In the genomic region with DNA sequence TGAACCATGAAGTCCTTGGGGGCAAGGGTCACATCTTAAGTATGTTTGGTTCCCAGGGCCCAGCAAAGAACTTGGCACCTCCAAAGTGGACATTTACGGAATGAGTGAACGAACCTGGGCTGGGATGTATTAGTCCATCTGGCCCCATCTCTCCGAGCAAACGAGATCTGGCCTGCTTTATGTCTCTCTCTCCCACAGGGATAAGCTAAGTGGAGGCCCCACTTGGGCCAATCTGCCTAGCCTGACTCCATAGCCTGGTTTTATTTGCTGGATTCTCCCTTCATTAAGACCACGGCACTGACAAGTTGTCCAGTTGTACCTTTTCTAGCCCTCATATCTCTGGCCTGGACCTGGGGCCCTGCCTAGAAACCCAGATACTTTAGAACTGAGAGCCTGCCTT, we compare ENCODE assay signal across 17 cellular contexts. TPM values are rescaled to one million over a fixed set of nuclear protein-coding genes. Genes with fewer than 3 reads are reported as not detected.
A peak's percentile ranks its signal among the peaks of the same experiment; 100 is the strongest.
DNase-seq lines count a peak whose midpoint lies in the region; ATAC-seq and TF ChIP-seq lines count a peak whose summit lies in the region.
"Had no signal": no experiment of that assay in that cellular context is flagged by ENCODE, and none has a peak within 500 bp of the region (broad histone marks: within the 10 kb centered on the region; RNA-seq: fewer than 3 reads in every experiment).

No MANE protein-coding gene starts in this region.

- intact Hi-C loops in naive thymus-derived CD4-positive, alpha-beta T cell (cut with micrococcal nuclease) = loop anchor here (5.0 to 10.0 kb wide), 5 partner anchors 121 to 1841 kb away; partner anchors contain the start of genes RC3H2 (in 2 of the 2), CDK5RAP2 (in 1 of the 2) and DENND1A (in 1 of the 2)

- TF ChIP-seq CTCF in thoracic aorta (IDR thresholded peaks at IDR 0.05) = no peak
- no peak for TF ChIP-seq CTCF in GM13976 (IDR thresholded peaks at IDR 0.05; ENCODE audit: borderline replicate concordance, control extremely low read depth, extremely low read depth, insufficient read depth, missing control alignments)

- no peak overlapping the region for H3K27ac ChIP-seq in naive thymus-derived CD4-positive, alpha-beta T cell (ENCODE audit: low read depth, low read length)
- peak overlapping the region; percentile 76 to 79 for H3K27ac ChIP-seq in thoracic aorta
- H3K27ac ChIP-seq: lower lobe of right lung, neutrophil, vagina had no signal

- H3K9me3 Mint-ChIP-seq in activated naive CD4-positive, alpha-beta T cell treated with anti-CD3 and anti-CD28 coated beads, Interleukin-2, amount 50 U/mL, for 24 hours = no peaks in the 10 kb centered on the region
- no peaks in the 10 kb centered on the region for H3K9me3 Mint-ChIP-seq in activated naive CD8-positive, alpha-beta T cell treated with anti-CD3 and anti-CD28 coated beads for 36 hours
- H3K9me3 Mint-ChIP-seq in naive thymus-derived CD4-positive, alpha-beta T cell = peaks cover 0 to 2% (median 0%) of the 10 kb centered on the region in 11 donors
- H3K9me3 Mint-ChIP-seq: activated naive CD8-positive, alpha-beta T cell treated with anti-CD3 and anti-CD28 coated beads, Interleukin-2, amount 10 ng/mL, durations not matched to agents 7 days and 5 days; central memory CD8-positive, alpha-beta T cell; stimulated activated memory B cell treated with anti-CD40 and anti-IgM and Interleukin-4, amounts not matched to agents 10 μg/mL and 1 μg/mL and 100 μg/mL, for 72 hours had no signal

- H3K9me3 ChIP-seq in naive thymus-derived CD4-positive, alpha-beta T cell (ENCODE audit: control insufficient read depth in 2 of 3, low read length in 3 of 3) = no peaks in the 10 kb centered on the region
- H3K9me3 ChIP-seq in thoracic aorta = no peaks in the 10 kb centered on the region
- H3K9me3 ChIP-seq: lower lobe of right lung, neutrophil, vagina had no signal

- DNase-seq in activated naive CD4-positive, alpha-beta T cell treated with anti-CD3 and anti-CD28 coated beads, Interleukin-2, amount 50 U/mL, for 16 hours = no peak
- DNase-seq in activated naive CD8-positive, alpha-beta T cell treated with anti-CD3 and anti-CD28 coated beads for 36 hours = no peak
- no peak for DNase-seq in naive thymus-derived CD4-positive, alpha-beta T cell
- DNase-seq in thoracic aorta (ENCODE audit: low spot score) (no peak), GM13976 (ENCODE audit: low spot score) (no peak)
- DNase-seq: activated naive CD8-positive, alpha-beta T cell treated with anti-CD3 and anti-CD28 coated beads, Interleukin-2, amount 10 ng/mL, durations not matched to agents 7 days and 5 days; lower lobe of right lung; NCI-H1092; T-helper 2 cell had no signal

- H3K36me3 Mint-ChIP-seq in activated naive CD4-positive, alpha-beta T cell treated with anti-CD3 and anti-CD28 coated beads, Interleukin-2, amount 50 U/mL, for 24 hours = peaks cover 3% of the 10 kb centered on the region
- peaks cover 14% of the 10 kb centered on the region for H3K36me3 Mint-ChIP-seq in activated naive CD8-positive, alpha-beta T cell treated with anti-CD3 and anti-CD28 coated beads for 36 hours
- H3K36me3 Mint-ChIP-seq in naive thymus-derived CD4-positive, alpha-beta T cell = peaks cover 3 to 22% (median 6%) of the 10 kb centered on the region in 5 donors
- H3K36me3 Mint-ChIP-seq: activated naive CD8-positive, alpha-beta T cell treated with anti-CD3 and anti-CD28 coated beads, Interleukin-2, amount 10 ng/mL, durations not matched to agents 7 days and 5 days had no signal

- H3K27me3 Mint-ChIP-seq in activated naive CD4-positive, alpha-beta T cell treated with anti-CD3 and anti-CD28 coated beads, Interleukin-2, amount 50 U/mL, for 24 hours = no peaks in the 10 kb centered on the region
- H3K27me3 Mint-ChIP-seq in activated naive CD8-positive, alpha-beta T cell treated with anti-CD3 and anti-CD28 coated beads for 36 hours = peaks cover 16% of the 10 kb centered on the region
- peaks cover 0 to 16% (median 0%) of the 10 kb centered on the region in 5 donors for H3K27me3 Mint-ChIP-seq in naive thymus-derived CD4-positive, alpha-beta T cell
- H3K27me3 Mint-ChIP-seq: central memory CD8-positive, alpha-beta T cell; stimulated activated memory B cell treated with anti-CD40 and anti-IgM and Interleukin-4, amounts not matched to agents 10 μg/mL and 1 μg/mL and 100 μg/mL, for 72 hours had no signal

- H3K4me1 ChIP-seq in naive thymus-derived CD4-positive, alpha-beta T cell (ENCODE audit: control insufficient read depth in 2 of 2, insufficient read depth in 2 of 2, low read length in 2 of 2) = peaks cover 10 to 26% of the 10 kb centered on the region in 2 donors
- peaks cover 19 to 67% of the 10 kb centered on the region in 2 donors for H3K4me1 ChIP-seq in thoracic aorta (ENCODE audit: control insufficient read depth in 1 of 2, low read depth in 2 of 2)

- ATAC-seq in naive thymus-derived CD4-positive, alpha-beta T cell = no peak
- ATAC-seq in thoracic aorta (ENCODE audit: insufficient number of reproducible peaks, low FRiP score, low read depth) (no peak), HG03175 (IDR thresholded peaks at IDR 0.05; ENCODE audit: unreplicated experiment) (no peak), GM18867 (IDR thresholded peaks at IDR 0.05; ENCODE audit: unreplicated experiment) (no peak)
- ATAC-seq: K562; lower lobe of right lung; stimulated activated memory B cell treated with anti-CD40 and anti-IgM and Interleukin-4, amounts not matched to agents 10 μg/mL and 1 μg/mL and 100 μg/mL, for 72 hours had no signal

- H3K4me3 Mint-ChIP-seq in activated naive CD4-positive, alpha-beta T cell treated with anti-CD3 and anti-CD28 coated beads, Interleukin-2, amount 50 U/mL, for 24 hours = peak overlapping the region; percentile 96
- peak overlapping the region; percentile 15 for H3K4me3 Mint-ChIP-seq in activated naive CD8-positive, alpha-beta T cell treated with anti-CD3 and anti-CD28 coated beads for 36 hours
- peak overlapping the region in 8 of 10 donors; percentile 85 to 99 (median 92) for H3K4me3 Mint-ChIP-seq in naive thymus-derived CD4-positive, alpha-beta T cell

- no peak overlapping the region for H3K27ac Mint-ChIP-seq in activated naive CD4-positive, alpha-beta T cell treated with anti-CD3 and anti-CD28 coated beads, Interleukin-2, amount 50 U/mL, for 24 hours
- H3K27ac Mint-ChIP-seq in activated naive CD8-positive, alpha-beta T cell treated with anti-CD3 and anti-CD28 coated beads for 36 hours = no peak overlapping the region
- H3K27ac Mint-ChIP-seq in naive thymus-derived CD4-positive, alpha-beta T cell = peak overlapping the region in 1 of 9 donors; percentile 88
- H3K27ac Mint-ChIP-seq: activated naive CD8-positive, alpha-beta T cell treated with anti-CD3 and anti-CD28 coated beads, Interleukin-2, amount 10 ng/mL, durations not matched to agents 7 days and 5 days had no signal

- peaks cover 0 to 5% (median 0%) of the 10 kb centered on the region in 3 experiments for H3K36me3 ChIP-seq in naive thymus-derived CD4-positive, alpha-beta T cell (ENCODE audit: control insufficient read depth in 2 of 3, insufficient read depth in 3 of 3, low read length in 3 of 3)
- no peaks in the 10 kb centered on the region for H3K36me3 ChIP-seq in thoracic aorta
- H3K36me3 ChIP-seq: lower lobe of right lung, neutrophil, vagina had no signal

- POLR2A ChIA-PET in naive thymus-derived CD4-positive, alpha-beta T cell (lab: Charles Lee) = no interaction called here

- no peak overlapping the region for H3K4me3 ChIP-seq in naive thymus-derived CD4-positive, alpha-beta T cell (ENCODE audit: low read length)
- H3K4me3 ChIP-seq in thoracic aorta = peak overlapping the region; percentile 79

- in situ Hi-C loops in GM13976 (cut with MboI; ENCODE audit: low sequenced_read_pairs, unreplicated experiment) = loop anchor here (10.0 kb wide), 1 partner anchor 264 kb away; no protein-coding TSS in a partner anchor

- H3K27me3 ChIP-seq in naive thymus-derived CD4-positive, alpha-beta T cell (ENCODE audit: control insufficient read depth in 2 of 2, insufficient read depth in 2 of 2, low read length in 2 of 2) = no peaks in the 10 kb centered on the region
- H3K27me3 ChIP-seq in thoracic aorta (replicated peaks; ENCODE audit: insufficient read depth) = no peaks in the 10 kb centered on the region
- H3K27me3 ChIP-seq: vagina had no signal

- peaks cover 45% of the 10 kb centered on the region for H3K4me1 Mint-ChIP-seq in activated naive CD4-positive, alpha-beta T cell treated with anti-CD3 and anti-CD28 coated beads, Interleukin-2, amount 50 U/mL, for 24 hours
- H3K4me1 Mint-ChIP-seq in activated naive CD8-positive, alpha-beta T cell treated with anti-CD3 and anti-CD28 coated beads for 36 hours = peaks cover 36% of the 10 kb centered on the region
- peaks cover 29 to 59% (median 52%) of the 10 kb centered on the region in 7 donors for H3K4me1 Mint-ChIP-seq in naive thymus-derived CD4-positive, alpha-beta T cell

- CTCF ChIA-PET in naive thymus-derived CD4-positive, alpha-beta T cell (lab: Charles Lee) = no interaction called here

RNA-seq across cellular contexts. Expression of gene TTLL11, which starts 2.1 kb away (rescaled TPM):
- 1 to 10 TPM; 2.5 to 2.8 TPM for total RNA-seq in activated naive CD8-positive, alpha-beta T cell treated with anti-CD3 and anti-CD28 coated beads for 36 hours
- 1 to 10 TPM; 3.0 to 6.2 (median 4.4) TPM for total RNA-seq in naive thymus-derived CD4-positive, alpha-beta T cell
- 1 to 10 TPM; 4.4 to 8.6 TPM for polyA plus RNA-seq in naive thymus-derived CD4-positive, alpha-beta T cell
- 10 to 100 TPM; 25.7 to 31.2 TPM for total RNA-seq in thoracic aorta

Comparison
In these comparisons a context has a peak if more than half of its experiments do, and no peak if none do; other contexts are left out.
1. H3K4me3 Mint-ChIP-seq: peak in every context shown above with its lines; median percentile 96 in activated naive CD4-positive, alpha-beta T cell treated with anti-CD3 and anti-CD28 coated beads, Interleukin-2, amount 50 U/mL, for 24 hours; 92 in naive thymus-derived CD4-positive, alpha-beta T cell; 15 in activated naive CD8-positive, alpha-beta T cell treated with anti-CD3 and anti-CD28 coated beads for 36 hours.